Comparison of ENCODE assay signal across 15 cellular contexts in genomic region chr2:204021290-204022081, GRCh38.
"Had no signal": no experiment of that assay in that cellular context is flagged by ENCODE, and none has a peak within 500 bp of the region (broad histone marks: within the 10 kb centered on the region; RNA-seq: fewer than 3 reads in every experiment).

No MANE protein-coding gene starts in this region.

- DNase-seq: activated CD4-positive, alpha-beta T cell treated with anti-CD3 and anti-CD28 coated beads for 48 hours; activated naive CD4-positive, alpha-beta T cell treated with anti-CD3 and anti-CD28 coated beads for 36 hours; cerebellar nuclear complex; endodermal cell; foreskin fibroblast; glutamatergic neuron; left colon; mucosa of descending colon; occipital lobe; stimulated activated CD4-positive, alpha-beta T cell treated with anti-CD3 and anti-CD28 coated beads, Interleukin-4, amount 100 ng/mL, for 1 hour; stimulated activated CD8-positive, alpha-beta memory T cell treated with anti-CD3 and anti-CD28 coated beads, Interleukin-4, amount 100 ng/mL, for 48 hours; stimulated activated naive CD8-positive, alpha-beta T cell treated with anti-CD3 and anti-CD28 coated beads, Interleukin-15, Interleukin-2, amounts not matched to agents 100 U/mL and 50 U/mL, for 24 hours; testis; WERI-Rb-1 had no signal

- H3K9me3 ChIP-seq: mucosa of descending colon, testis had no signal

- ATAC-seq: left colon; mucosa of descending colon; natural killer cell treated with Interleukin-12 subunit alpha and Interleukin-12 subunit beta and Interleukin-15 and Interleukin-18, amount 100 ng/mL, for 72 hours; stimulated activated naive CD8-positive, alpha-beta T cell treated with anti-CD3 and anti-CD28 coated beads, Interleukin-15, Interleukin-2, amounts not matched to agents 100 U/mL and 50 U/mL, for 24 hours had no signal

- H3K4me1 ChIP-seq: testis had no signal

- H3K27ac ChIP-seq: testis, WERI-Rb-1 had no signal

- H3K36me3 ChIP-seq: WERI-Rb-1 had no signal

- H3K27me3 ChIP-seq: testis had no signal

- H3K4me3 ChIP-seq: mucosa of descending colon, testis had no signal
